ENCODE assay signal across 35 cellular contexts in genomic region chr10:54653518-54653917, GRCh38.
DNase-seq lines count a peak whose midpoint lies in the region; ATAC-seq, FAIRE-seq and TF ChIP-seq lines count a peak whose summit lies in the region.
"Had no signal": no experiment of that assay in that cellular context is flagged by ENCODE, and none has a peak within 500 bp of the region (broad histone marks: within the 10 kb centered on the region; RNA-seq: fewer than 3 reads in every experiment).

No MANE protein-coding gene starts in this region.

- no peak overlapping the region for H4K91ac ChIP-seq in IMR-90 (ENCODE audit: insufficient read depth, low read depth, low read length)

- H3K4me3 ChIP-seq in HepG2 (replicated peaks in 1 of 3; ENCODE audit: insufficient read depth in 1 of 3, low read depth in 2 of 3, low read length in 3 of 3) (no peak overlapping the region), right lobe of liver (no peak overlapping the region), A549 (no peak overlapping the region), IMR-90 (ENCODE audit: insufficient read depth, low read depth, low read length) (no peak overlapping the region), K562 (no peak overlapping the region)
- H3K4me3 ChIP-seq: BLaER1; BLaER1 treated with 17β-estradiol and CSF1 and Interleukin-3, amounts not matched to agents 10 nM and 100 nM had no signal

- H2AFZ ChIP-seq in HepG2 (ENCODE audit: low read length), result no peak overlapping the region
- H2AFZ ChIP-seq in IMR-90 (replicated peaks; ENCODE audit: low read length, poor library complexity), result no peak overlapping the region
- no peak overlapping the region for H2AFZ ChIP-seq in K562 (ENCODE audit: low read depth, low read length)

- 2% methylated on average over 2 of the region's 2 CpGs for WGBS in HepG2 (ENCODE audit: low lambda C conversion rate)
- WGBS in right lobe of liver (ENCODE audit: insufficient coverage, low coverage, low lambda C conversion rate, missing lambda C conversion rate), result 53% methylated on average over 2 of the region's 2 CpGs
- WGBS in A549 (ENCODE audit: missing lambda C conversion rate), result 3% methylated on average over 2 of the region's 2 CpGs
- no CpG with 5 or more reads among the region's 2 CpGs for WGBS in IMR-90 (ENCODE audit: extremely low coverage in 2 of 2, insufficient read length in 1 of 2), 2 experiments
- WGBS in K562 (ENCODE audit: insufficient coverage, low coverage, missing lambda C conversion rate), result 6% methylated on average over 2 of the region's 2 CpGs

- H4K20me1 ChIP-seq in HepG2 (ENCODE audit: insufficient read depth, low read length), result no peaks in the 10 kb centered on the region
- H4K20me1 ChIP-seq in IMR-90 (ENCODE audit: insufficient read depth, low read length), result no peaks in the 10 kb centered on the region
- no peaks in the 10 kb centered on the region for H4K20me1 ChIP-seq in K562 (replicated peaks; ENCODE audit: control insufficient read depth, insufficient read depth, low read length)
- H4K20me1 ChIP-seq: BLaER1; BLaER1 treated with 17β-estradiol and CSF1 and Interleukin-3, amounts not matched to agents 10 nM and 100 nM had no signal

- H3K9me1 ChIP-seq in IMR-90 (ENCODE audit: insufficient read depth, low read length) (no peaks in the 10 kb centered on the region), K562 (ENCODE audit: control insufficient read depth, insufficient read depth, low read length) (no peaks in the 10 kb centered on the region)

- TF ChIP-seq POLR2A in HepG2 (IDR thresholded peaks at IDR 0.05; ENCODE audit: insufficient read depth in 1 of 2, low read depth in 2 of 2, low read length in 2 of 2) (no peak), right lobe of liver (IDR thresholded peaks at IDR 0.05) (no peak), A549 (IDR thresholded peaks at IDR 0.05; ENCODE audit: low read length) (no peak), IMR-90 (IDR thresholded peaks at IDR 0.05; ENCODE audit: low read depth, low read length) (no peak), K562 (conservative IDR thresholded peaks at IDR 0.05) (no peak)

- H3K36me3 ChIP-seq in HepG2 (replicated peaks in 1 of 2; ENCODE audit: control insufficient read depth in 1 of 2, insufficient read depth in 2 of 2, low read length in 2 of 2), result no peaks in the 10 kb centered on the region
- H3K36me3 ChIP-seq in right lobe of liver, result no peaks in the 10 kb centered on the region
- H3K36me3 ChIP-seq in IMR-90 (ENCODE audit: control insufficient read depth, insufficient read depth, low read length), result no peaks in the 10 kb centered on the region
- H3K36me3 ChIP-seq in K562 (ENCODE audit: control insufficient read depth, insufficient read depth, low read length), result no peaks in the 10 kb centered on the region
- H3K36me3 ChIP-seq: BE2C; BLaER1; BLaER1 treated with 17β-estradiol and CSF1 and Interleukin-3, amounts not matched to agents 10 nM and 100 nM had no signal

- DNase-seq in HepG2 (ENCODE audit: low spot score) (no peak), right lobe of liver (no peak), A549 (ENCODE audit: low read depth in 1 of 2, low spot score in 1 of 2) (no peak), IMR-90 (no peak), K562 (ENCODE audit: extremely low read depth in 1 of 4, low spot score in 3 of 4) (no peak), hypothalamus (lab: John Stamatoyannopoulos, UW) (no peak), globus pallidus (ENCODE audit: low spot score) (no peak)
- no peak for DNase-seq in stimulated activated naive CD8-positive, alpha-beta T cell treated with anti-CD3 and anti-CD28 coated beads, Interleukin-15, amount 100 ng/mL, for 72 hours
- DNase-seq: 8988T; ACHN; AML-193; BE2C; C1 segment of cervical spinal cord; Caco-2; Calu3; CD4-positive, alpha-beta memory T cell; CD4-positive, alpha-beta T cell; CD4-positive, CD25-positive, alpha-beta regulatory T cell; CD8-positive, alpha-beta memory T cell; CD8-positive, alpha-beta T cell; COR-L47; DMS 273 treated with DMSO at 0.1 percent for 48 hours; DMS153; DMS53; DMS79; DMS79 treated with DMSO at 0.1 percent for 48 hours; DND-41; EL had no signal

- H3K79me1 ChIP-seq in IMR-90 (ENCODE audit: low read depth in 1 of 2, low read length in 2 of 2), result no peaks in the 10 kb centered on the region

- in situ Hi-C loops in HepG2 (cut with HindIII; ENCODE audit: extremely low pct_ligation_motif_present, low pct_unique_long_range_greater_than_20kb), result no loop called here
- in situ Hi-C loops in IMR-90 (cut with MboI; ENCODE audit: low sequenced_read_pairs), result no loop called here
- in situ Hi-C loops in K562 (cut with MboI), result no loop called here

- no peak overlapping the region for H2BK15ac ChIP-seq in IMR-90 (ENCODE audit: low read depth, low read length)

- peaks cover 6 to 14% of the 10 kb centered on the region in 2 donors for H3K9me3 Mint-ChIP-seq in stimulated activated naive CD8-positive, alpha-beta T cell treated with anti-CD3 and anti-CD28 coated beads, Interleukin-15, amount 100 ng/mL, for 72 hours

- H4K5ac ChIP-seq in IMR-90 (ENCODE audit: low read depth, low read length), result no peak overlapping the region

- H3K4me3 Mint-ChIP-seq in stimulated activated naive CD8-positive, alpha-beta T cell treated with anti-CD3 and anti-CD28 coated beads, Interleukin-15, amount 100 ng/mL, for 72 hours, result no peak overlapping the region
- H3K4me3 Mint-ChIP-seq: B cell; CD14-positive monocyte; CD4-positive, alpha-beta memory T cell; CD4-positive, alpha-beta T cell; CD4-positive, CD25-positive, alpha-beta regulatory T cell; CD8-positive, alpha-beta memory T cell; CD8-positive, alpha-beta T cell had no signal

- H3K79me2 ChIP-seq in HepG2 (ENCODE audit: insufficient read depth, low read length) (no peaks in the 10 kb centered on the region), K562 (ENCODE audit: control insufficient read depth, insufficient read depth, low read length) (no peaks in the 10 kb centered on the region)

- dilution Hi-C loops in IMR-90 (cut with HindIII; ENCODE audit: low sequenced_read_pairs, unreplicated experiment), result no loop called here

- no peak overlapping the region for H3K9ac ChIP-seq in HepG2 (ENCODE audit: insufficient read depth, low read depth, low read length)
- no peak overlapping the region for H3K9ac ChIP-seq in IMR-90 (ENCODE audit: low read depth, low read length)
- no peak overlapping the region for H3K9ac ChIP-seq in K562 (ENCODE audit: insufficient read depth in 1 of 2, low read depth in 2 of 2, low read length in 2 of 2)
- H3K9ac ChIP-seq: BLaER1; BLaER1 treated with 17β-estradiol and CSF1 and Interleukin-3, amounts not matched to agents 10 nM and 100 nM had no signal

- no peak overlapping the region for H2BK5ac ChIP-seq in IMR-90 (ENCODE audit: low read depth, low read length, poor library complexity, severe bottlenecking)

- H3K4me1 Mint-ChIP-seq in stimulated activated naive CD8-positive, alpha-beta T cell treated with anti-CD3 and anti-CD28 coated beads, Interleukin-15, amount 100 ng/mL, for 72 hours, result no peaks in the 10 kb centered on the region
- H3K4me1 Mint-ChIP-seq: B cell; CD14-positive monocyte; CD4-positive, alpha-beta memory T cell; CD4-positive, CD25-positive, alpha-beta regulatory T cell; CD8-positive, alpha-beta memory T cell had no signal

- H3K4me2 ChIP-seq in HepG2 (ENCODE audit: low read depth, low read length) (no peak overlapping the region), A549 (no peak overlapping the region), IMR-90 (ENCODE audit: low read depth, low read length) (no peak overlapping the region), K562 (ENCODE audit: insufficient read depth, low read length) (no peak overlapping the region)
- H3K4me2 ChIP-seq: BLaER1 had no signal

- no peak for FAIRE-seq in HepG2 (lab: Jason Lieb, UNC)
- no peak for FAIRE-seq in A549 (lab: Jason Lieb, UNC)
- no peak for FAIRE-seq in K562 (lab: Jason Lieb, UNC)
- FAIRE-seq: A204.1 had no signal

- H2AK5ac ChIP-seq in IMR-90 (ENCODE audit: low read depth, low read length), result no peak overlapping the region

- H3K4me1 ChIP-seq in HepG2 (ENCODE audit: insufficient read depth, low read length) (no peaks in the 10 kb centered on the region), right lobe of liver (no peaks in the 10 kb centered on the region), A549 (no peaks in the 10 kb centered on the region), IMR-90 (ENCODE audit: control insufficient read depth, insufficient read depth, low read length) (no peaks in the 10 kb centered on the region), K562 (replicated peaks in 1 of 2; ENCODE audit: control insufficient read depth in 2 of 2, insufficient read depth in 2 of 2, low read length in 2 of 2) (no peaks in the 10 kb centered on the region)
- H3K4me1 ChIP-seq: BE2C, BLaER1, Caco-2 had no signal

- CTCF ChIA-PET in HepG2 (lab: Yijun Ruan, JAX; ENCODE audit: low intra/inter-chr PET ratio, low total read pairs) (no interaction called here), A549 (lab: Yijun Ruan, JAX) (no interaction called here), IMR-90 (lab: Yijun Ruan, JAX) (interaction anchor here (0.5 kb wide), 1 partner anchor 10 kb away, joined by 4 read pairs; no protein-coding TSS in a partner anchor), K562 (lab: Yijun Ruan, JAX; ENCODE audit: low intra/inter-chr PET ratio) (no interaction called here)

- H3K56ac ChIP-seq in IMR-90 (ENCODE audit: extremely low read depth, insufficient read depth, low read length), result no peak overlapping the region

- POLR2A ChIA-PET in HepG2 (lab: Yijun Ruan, JAX) (no interaction called here), A549 (lab: Yijun Ruan, JAX) (no interaction called here), IMR-90 (lab: Charles Lee; ENCODE audit: unreplicated experiment) (no interaction called here), K562 (lab: Yijun Ruan, JAX) (no interaction called here)

- no peak overlapping the region for H3K14ac ChIP-seq in IMR-90 (replicated peaks; ENCODE audit: low read depth, low read length)

- TF ChIP-seq EP300 in HepG2 (IDR thresholded peaks at IDR 0.05; ENCODE audit: low read depth in 2 of 2, low read length in 2 of 2) (no peak), HepG2 (CRISPR knock-in tag; IDR thresholded peaks at IDR 0.05; ENCODE audit: borderline replicate concordance) (no peak), A549 (IDR thresholded peaks at IDR 0.05) (no peak), K562 (IDR thresholded peaks at IDR 0.05; ENCODE audit: low read length) (no peak)

- no peak overlapping the region for H2AK9ac ChIP-seq in IMR-90 (replicated peaks; ENCODE audit: low read depth, low read length, poor library complexity)

- no peak overlapping the region for H3K27ac Mint-ChIP-seq in stimulated activated naive CD8-positive, alpha-beta T cell treated with anti-CD3 and anti-CD28 coated beads, Interleukin-15, amount 100 ng/mL, for 72 hours
- H3K27ac Mint-ChIP-seq: B cell; CD14-positive monocyte; CD4-positive, alpha-beta memory T cell; CD4-positive, alpha-beta T cell; CD4-positive, CD25-positive, alpha-beta regulatory T cell; CD8-positive, alpha-beta memory T cell; CD8-positive, alpha-beta T cell had no signal

- BruUV-seq in HepG2 (replicated peaks; lab: Mats Ljungman, UMichigan) (no TSS peak), IMR-90 (replicated peaks; lab: Mats Ljungman, UMichigan) (no TSS peak), K562 (replicated peaks; lab: Mats Ljungman, UMichigan) (no TSS peak)

- H3K9me3 ChIP-seq in HepG2 (ENCODE audit: low read length) (no peaks in the 10 kb centered on the region), right lobe of liver (no peaks in the 10 kb centered on the region), A549 (no peaks in the 10 kb centered on the region; the same call in 2 of the 3 replicates), IMR-90 (ENCODE audit: control insufficient read depth, insufficient read depth, low read length) (peaks cover 3% of the 10 kb centered on the region; the same call in 1 of the 2 replicates), K562 (replicated peaks; ENCODE audit: control insufficient read depth, insufficient read depth, low read depth, low read length) (no peaks in the 10 kb centered on the region)
- H3K9me3 ChIP-seq: BE2C, BLaER1, Caco-2 had no signal

- TF ChIP-seq RAD21 in HepG2 (CRISPR knock-in tag; IDR thresholded peaks at IDR 0.05) (no peak), A549 (conservative IDR thresholded peaks at IDR 0.05 in 1 of 2, IDR thresholded peaks at IDR 0.05 in 1 of 2) (no peak), IMR-90 (IDR thresholded peaks at IDR 0.05; ENCODE audit: low read length) (no peak), K562 (CRISPR knock-in tag; conservative IDR thresholded peaks at IDR 0.05 in 1 of 2, IDR thresholded peaks at IDR 0.05 in 1 of 2) (no peak)

- H3K27ac ChIP-seq in HepG2 (ENCODE audit: extremely low read length, insufficient read depth, low read length), result no peak overlapping the region
- H3K27ac ChIP-seq in right lobe of liver, result no peak overlapping the region
- no peak overlapping the region for H3K27ac ChIP-seq in A549
- no peak overlapping the region for H3K27ac ChIP-seq in IMR-90 (ENCODE audit: insufficient read depth, low read length)
- H3K27ac ChIP-seq in K562 (ENCODE audit: extremely low read depth, low read depth, low read length), result no peak overlapping the region
- H3K27ac ChIP-seq: 22Rv1, BLaER1, C4-2B had no signal

- H4K8ac ChIP-seq in IMR-90 (ENCODE audit: low read depth in 2 of 2, low read length in 2 of 2), result no peak overlapping the region

- TF ChIP-seq CTCF in HepG2 (CRISPR knock-in tag; IDR thresholded peaks at IDR 0.05) (no peak), right lobe of liver (IDR thresholded peaks at IDR 0.05) (no peak), A549 (IDR thresholded peaks at IDR 0.05) (no peak), IMR-90 (conservative IDR thresholded peaks at IDR 0.05; ENCODE audit: low read depth, low read length) (no peak), K562 (IDR thresholded peaks at IDR 0.05 in 2 of 3, conservative IDR thresholded peaks at IDR 0.05 in 1 of 3; ENCODE audit: insufficient read depth in 2 of 3, low read depth in 1 of 3, low read length in 3 of 3) (no peak)

- no peak overlapping the region for H3K18ac ChIP-seq in IMR-90 (ENCODE audit: low read depth, low read length)

- H2BK20ac ChIP-seq in IMR-90 (ENCODE audit: low read depth, low read length), result no peak overlapping the region

- no peak for ATAC-seq in HepG2
- ATAC-seq in right lobe of liver, result no peak
- ATAC-seq in A549, result no peak
- no peak for ATAC-seq in IMR-90 (ENCODE audit: low read depth)
- ATAC-seq in K562, result no peak
- ATAC-seq in stimulated activated naive CD8-positive, alpha-beta T cell treated with anti-CD3 and anti-CD28 coated beads, Interleukin-15, amount 100 ng/mL, for 72 hours, result no peak
- ATAC-seq: CD8-positive, alpha-beta T cell had no signal

- intact Hi-C loops in HepG2 (cut with micrococcal nuclease; ENCODE audit: unreplicated experiment) (no loop called here), right lobe of liver (cut with DNase I) (no loop called here), IMR-90 (cut with micrococcal nuclease) (no loop called here), K562 (cut with micrococcal nuclease) (no loop called here)

- H3K27me3 ChIP-seq in HepG2 (ENCODE audit: control insufficient read depth in 1 of 2, insufficient read depth in 2 of 2, low read length in 2 of 2) (no peaks in the 10 kb centered on the region), right lobe of liver (no peaks in the 10 kb centered on the region), IMR-90 (ENCODE audit: control insufficient read depth, insufficient read depth, low read length) (no peaks in the 10 kb centered on the region), K562 (ENCODE audit: control insufficient read depth in 2 of 2, insufficient read depth in 2 of 2, low read length in 2 of 2) (no peaks in the 10 kb centered on the region)
- H3K27me3 ChIP-seq: BE2C; BLaER1; BLaER1 treated with 17β-estradiol and CSF1 and Interleukin-3, amounts not matched to agents 10 nM and 100 nM had no signal

- H3K4ac ChIP-seq in IMR-90 (ENCODE audit: low read depth, low read length), result no peak overlapping the region

- no peak overlapping the region for H2BK120ac ChIP-seq in IMR-90 (ENCODE audit: low read depth, low read length)

- no peak overlapping the region for H3K23ac ChIP-seq in IMR-90 (ENCODE audit: low read depth, low read length)

- no peaks in the 10 kb centered on the region for H3K27me3 Mint-ChIP-seq in stimulated activated naive CD8-positive, alpha-beta T cell treated with anti-CD3 and anti-CD28 coated beads, Interleukin-15, amount 100 ng/mL, for 72 hours
- H3K27me3 Mint-ChIP-seq: B cell; CD4-positive, alpha-beta memory T cell; CD4-positive, alpha-beta T cell; CD4-positive, CD25-positive, alpha-beta regulatory T cell; CD8-positive, alpha-beta memory T cell had no signal

Comparison
In these comparisons a context has a peak if more than half of its experiments do, and no peak if none do; other contexts are left out.
1. Of the 241 proteins assayed by ChIP-seq in both HepG2 and K562: peak only in HepG2: MAFK; only in K562: none; in both: MAFF; in neither: 239.